In the genomic region with DNA sequence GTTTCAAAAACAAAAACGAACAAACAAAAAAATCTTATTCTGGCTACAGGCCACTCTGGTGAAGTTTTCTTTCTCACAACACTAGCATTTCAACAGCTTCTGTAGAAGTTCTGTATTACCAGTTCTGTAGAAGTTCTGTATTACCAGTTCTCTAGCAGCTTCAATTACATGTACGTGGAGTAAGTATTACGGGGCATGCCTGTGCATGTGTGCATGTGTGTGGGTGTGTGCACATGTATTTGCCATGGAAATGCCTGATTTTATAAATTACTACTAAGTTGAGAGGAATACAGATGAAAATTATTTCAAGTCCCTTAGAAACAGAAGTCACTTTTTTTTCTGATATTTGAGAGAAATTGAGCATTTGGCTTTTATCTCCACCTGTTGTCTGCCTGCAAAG, we compare ENCODE assay signal across 17 cellular contexts.
DNase-seq lines count a peak whose midpoint lies in the region; ATAC-seq, FAIRE-seq and TF ChIP-seq lines count a peak whose summit lies in the region.
"Had no signal": no experiment of that assay in that cellular context is flagged by ENCODE, and none has a peak within 500 bp of the region (broad histone marks: within the 10 kb centered on the region; RNA-seq: fewer than 3 reads in every experiment).

No MANE protein-coding gene starts in this region.

- peaks cover 0 to 21% (median 6%) of the 10 kb centered on the region in 9 donors for H3K9me3 Mint-ChIP-seq in naive thymus-derived CD8-positive, alpha-beta T cell
- peaks cover 3% of the 10 kb centered on the region for H3K9me3 Mint-ChIP-seq in natural killer cell treated with Interleukin-12 subunit alpha and Interleukin-12 subunit beta and Interleukin-15 and Interleukin-18, amount 100 ng/mL, for 72 hours
- H3K9me3 Mint-ChIP-seq: H9 had no signal

- H3K4me1 Mint-ChIP-seq in naive thymus-derived CD8-positive, alpha-beta T cell = peaks cover 13 to 33% (median 28%) of the 10 kb centered on the region in 4 donors
- peaks cover 6 to 7% of the 10 kb centered on the region in 2 donors for H3K4me1 Mint-ChIP-seq in natural killer cell treated with Interleukin-12 subunit alpha and Interleukin-12 subunit beta and Interleukin-15 and Interleukin-18, amount 100 ng/mL, for 72 hours (ENCODE audit: low read depth in 2 of 2)

- no peak for TF ChIP-seq EP300 in ovary (IDR thresholded peaks at IDR 0.05)

- no peak for TF ChIP-seq POLR2A in ovary (IDR thresholded peaks at IDR 0.05)

- H3K27me3 Mint-ChIP-seq in naive thymus-derived CD8-positive, alpha-beta T cell = no peaks in the 10 kb centered on the region
- peaks cover 8 to 16% of the 10 kb centered on the region in 2 donors for H3K27me3 Mint-ChIP-seq in natural killer cell treated with Interleukin-12 subunit alpha and Interleukin-12 subunit beta and Interleukin-15 and Interleukin-18, amount 100 ng/mL, for 72 hours

- peak overlapping the region; percentile 61 for H3K27ac ChIP-seq in left ventricle myocardium inferior (replicated peaks)
- H3K27ac ChIP-seq in ovary = peak overlapping the region; percentile 19 to 32
- H3K27ac ChIP-seq: HL-60, KMS-11, SJCRH30 had no signal

- no peak for DNase-seq in left ventricle myocardium inferior
- no peak for DNase-seq in Right ventricle myocardium inferior (ENCODE audit: missing footprints)
- peak; percentile 85 for DNase-seq in bronchial epithelial cell (ENCODE audit: low read depth)
- DNase-seq in ovary = no peak
- DNase-seq in naive thymus-derived CD8-positive, alpha-beta T cell = no peak
- no peak for DNase-seq in omental fat pad (ENCODE audit: low spot score)
- DNase-seq in natural killer cell treated with Interleukin-12 subunit alpha and Interleukin-12 subunit beta and Interleukin-15 and Interleukin-18, amount 100 ng/mL, for 72 hours (ENCODE audit: low spot score) = no peak
- DNase-seq: AML-193, H9, MV-4-11, NCI-H1694 treated with DMSO at 0.1 percent for 48 hours, NCI-H2227 treated with DMSO at 0.1 percent for 48 hours, NCI-H510A treated with DMSO at 0.1 percent for 48 hours, SJCRH30 had no signal

- no peak for ATAC-seq in Right ventricle myocardium inferior
- ATAC-seq in naive thymus-derived CD8-positive, alpha-beta T cell = no peak
- no peak for ATAC-seq in omental fat pad (ENCODE audit: low FRiP score)
- ATAC-seq in natural killer cell treated with Interleukin-12 subunit alpha and Interleukin-12 subunit beta and Interleukin-15 and Interleukin-18, amount 100 ng/mL, for 72 hours = no peak

- POLR2A ChIA-PET in naive thymus-derived CD8-positive, alpha-beta T cell (lab: Charles Lee) = no interaction called here

- H3K4me3 Mint-ChIP-seq in naive thymus-derived CD8-positive, alpha-beta T cell = no peak overlapping the region
- H3K4me3 Mint-ChIP-seq in natural killer cell treated with Interleukin-12 subunit alpha and Interleukin-12 subunit beta and Interleukin-15 and Interleukin-18, amount 100 ng/mL, for 72 hours = no peak overlapping the region
- H3K4me3 Mint-ChIP-seq: H9 had no signal

- WGBS in ovary, 3 donors = 56 to 59% (median 56%) methylated on average over 3 of the region's 3 CpGs

- intact Hi-C loops in left ventricle myocardium inferior (cut with micrococcal nuclease) = no loop called here
- intact Hi-C loops in Right ventricle myocardium inferior (cut with DNase I) = no loop called here
- intact Hi-C loops in ovary (cut with DNase I) = loop anchor here in 3 of 4 donors (10.0 kb wide), 2 partner anchors 187 to 413 kb away; partner anchors contain the start of gene FOXO1 (in 2 of the 3)

- TF ChIP-seq CTCF in left ventricle myocardium inferior (IDR thresholded peaks at IDR 0.05; ENCODE audit: borderline replicate concordance) = no peak
- no peak for TF ChIP-seq CTCF in bronchial epithelial cell (IDR thresholded peaks at IDR 0.05; ENCODE audit: insufficient read depth, low read length, severe bottlenecking)
- no peak for TF ChIP-seq CTCF in ovary (IDR thresholded peaks at IDR 0.05)
- no peak for TF ChIP-seq CTCF in omental fat pad (IDR thresholded peaks at IDR 0.05)

- peaks cover 0 to 14% (median 0%) of the 10 kb centered on the region in 3 donors for H3K36me3 Mint-ChIP-seq in naive thymus-derived CD8-positive, alpha-beta T cell
- H3K36me3 Mint-ChIP-seq in natural killer cell treated with Interleukin-12 subunit alpha and Interleukin-12 subunit beta and Interleukin-15 and Interleukin-18, amount 100 ng/mL, for 72 hours = no peaks in the 10 kb centered on the region

- no peaks in the 10 kb centered on the region for H3K36me3 ChIP-seq in left ventricle myocardium inferior
- no peaks in the 10 kb centered on the region for H3K36me3 ChIP-seq in bronchial epithelial cell (ENCODE audit: control insufficient read depth, insufficient read depth, low read length)
- no peaks in the 10 kb centered on the region for H3K36me3 ChIP-seq in ovary
- H3K36me3 ChIP-seq: SJCRH30 had no signal

- peak overlapping the region in 3 of 10 donors; percentile 20 to 60 (median 52) for H3K27ac Mint-ChIP-seq in naive thymus-derived CD8-positive, alpha-beta T cell
- no peak overlapping the region for H3K27ac Mint-ChIP-seq in natural killer cell treated with Interleukin-12 subunit alpha and Interleukin-12 subunit beta and Interleukin-15 and Interleukin-18, amount 100 ng/mL, for 72 hours
- H3K27ac Mint-ChIP-seq: H9 had no signal

- no peaks in the 10 kb centered on the region for H3K27me3 ChIP-seq in left ventricle myocardium inferior (ENCODE audit: low read depth)
- no peaks in the 10 kb centered on the region for H3K27me3 ChIP-seq in bronchial epithelial cell (ENCODE audit: control insufficient read depth, insufficient read depth, low read length)
- no peaks in the 10 kb centered on the region for H3K27me3 ChIP-seq in ovary
- H3K27me3 ChIP-seq: SJCRH30 had no signal

- no peak for FAIRE-seq in bronchial epithelial cell (lab: Jason Lieb, UNC)
- FAIRE-seq: G401.6 had no signal

- no peak overlapping the region for H3K4me3 ChIP-seq in left ventricle myocardium inferior
- H3K4me3 ChIP-seq in bronchial epithelial cell (ENCODE audit: low read depth, low read length) = no peak overlapping the region
- no peak overlapping the region for H3K4me3 ChIP-seq in ovary
- H3K4me3 ChIP-seq: SJCRH30 had no signal

- H3K9me3 ChIP-seq in left ventricle myocardium inferior (replicated peaks) (peaks cover 11% of the 10 kb centered on the region), ovary (no peaks in the 10 kb centered on the region)

- H3K4me1 ChIP-seq in left ventricle myocardium inferior (peaks cover 23% of the 10 kb centered on the region), ovary (ENCODE audit: insufficient read depth) (peaks cover 12% of the 10 kb centered on the region)

Comparison
In these comparisons a context has a peak if more than half of its experiments do, and no peak if none do; other contexts are left out.
1. intact Hi-C loops: an anchor here in ovary (10.0 kb wide); none called in left ventricle myocardium inferior and Right ventricle myocardium inferior.